1 cellular context compared by ENCODE assay signal in the genomic region with DNA sequence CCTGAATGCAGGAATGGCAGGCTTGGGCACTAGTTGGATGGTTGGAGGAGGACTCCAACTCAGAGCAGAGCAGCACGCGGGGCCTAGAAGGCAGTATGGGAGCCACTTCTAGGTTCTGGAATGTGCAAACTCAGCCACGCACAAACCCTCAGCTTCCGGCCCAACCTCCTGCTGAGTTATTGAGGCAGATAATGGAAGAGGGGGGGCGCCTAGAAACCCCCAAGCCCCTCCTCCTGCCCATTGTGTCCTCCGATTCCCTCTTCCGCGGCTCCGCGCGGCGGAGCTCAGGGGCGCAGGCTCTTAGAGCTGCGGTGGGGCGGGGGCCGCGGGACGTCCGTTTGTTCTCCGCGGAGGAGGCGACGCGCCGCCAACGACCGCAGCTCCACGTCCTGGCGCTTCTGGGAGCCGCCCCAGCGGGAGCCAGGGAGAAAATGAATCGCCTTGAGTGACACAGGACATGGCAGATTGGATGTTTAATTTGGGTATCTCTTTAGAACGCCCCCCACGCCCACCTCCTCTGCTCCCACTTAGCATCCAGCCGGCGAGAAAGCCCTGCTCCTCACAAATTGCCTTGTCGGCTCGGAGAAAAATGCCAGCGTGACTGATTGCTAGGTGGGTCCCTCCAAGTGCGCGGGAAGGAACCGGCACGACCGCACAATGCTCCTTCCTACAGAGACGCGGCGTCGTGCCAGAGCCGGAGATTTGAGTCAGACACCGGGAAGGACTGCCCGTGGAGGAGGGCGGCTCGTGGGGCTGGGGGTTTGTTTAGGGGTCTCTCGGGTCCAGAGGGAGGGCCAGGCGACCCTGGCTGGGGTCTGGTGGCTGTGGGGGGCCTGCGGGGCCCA.
TF ChIP-seq lines count a peak whose summit lies in the region.

No MANE protein-coding gene starts in this region.

TF ChIP-seq in K562, 482 proteins besides CTCF, POLR2A, EP300 and RAD21 (continued from another document):
- TF ChIP-seq AFF1 (IDR thresholded peaks at IDR 0.05; ENCODE audit: low read depth in 1 of 2, partially characterized antibody in 2 of 2), result peak in 1 of 2 experiments; percentile 72
- no peak for TF ChIP-seq ARNT (IDR thresholded peaks at IDR 0.05)
- TF ChIP-seq PHTF2 (CRISPR knock-in tag; IDR thresholded peaks at IDR 0.05), result no peak
- no peak for TF ChIP-seq ZC3H11A (IDR thresholded peaks at IDR 0.05; ENCODE audit: low read depth, low read length)
